ENCODE assay signal across 8 cellular contexts in the genomic region with DNA sequence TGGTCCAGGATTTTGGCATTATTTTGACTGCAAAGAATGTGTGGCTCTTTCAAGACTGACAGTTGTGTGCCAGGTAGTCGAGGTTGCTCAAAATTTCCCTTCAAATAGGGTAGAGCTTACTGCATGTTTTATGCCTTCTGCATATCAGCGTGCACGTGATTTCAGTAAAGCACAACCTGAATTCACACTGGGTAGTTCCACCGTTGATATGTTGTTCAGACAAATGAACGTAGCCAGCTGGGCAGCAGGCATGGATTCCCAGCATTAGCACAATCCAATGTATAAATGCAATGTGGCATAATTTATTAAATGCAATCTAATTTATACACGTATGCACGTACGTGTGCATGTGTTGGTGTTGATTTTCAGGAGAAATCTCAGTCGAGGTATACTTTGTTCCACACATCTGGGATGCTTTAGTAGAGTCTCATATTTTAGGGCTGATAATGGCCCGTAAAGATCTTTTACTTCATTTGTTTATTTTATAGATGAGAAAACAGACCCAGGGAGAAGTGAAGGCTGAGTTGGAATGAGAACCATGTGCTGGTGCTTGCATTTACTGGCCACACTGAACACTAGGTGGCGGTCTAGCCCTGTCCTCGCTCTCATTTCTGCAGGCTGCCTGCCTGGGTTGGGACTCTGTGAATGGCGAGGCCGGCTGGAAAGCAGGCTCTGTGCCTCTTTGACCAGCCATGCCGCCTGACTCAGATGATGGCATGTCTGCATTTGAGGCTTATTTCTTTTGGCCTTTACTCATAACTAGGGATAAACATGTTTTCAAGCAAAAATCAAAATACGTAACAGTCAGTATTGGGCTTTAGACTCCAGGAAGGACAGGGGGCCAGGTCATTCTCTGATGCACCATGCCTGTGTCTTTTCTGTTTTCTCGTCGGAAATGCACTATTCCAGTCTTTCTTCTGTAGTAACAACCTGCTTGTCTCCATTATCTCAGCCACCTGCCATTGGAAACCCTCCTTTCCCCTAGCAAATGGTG.
A peak's percentile ranks its signal among the peaks of the same experiment; 100 is the strongest.
DNase-seq lines count a peak whose midpoint lies in the region; ATAC-seq and TF ChIP-seq lines count a peak whose summit lies in the region.

No MANE protein-coding gene starts in this region.

- CTCF ChIA-PET in activated CD8-positive, alpha-beta memory T cell treated with anti-CD3 and anti-CD28 coated beads, Interleukin-2, amount 10 ng/mL, durations not matched to agents 7 days and 5 days (lab: Charles Lee), result interaction anchor here (1.0 kb wide), 1 partner anchor 212 kb away, joined by 3 read pairs; no protein-coding TSS in a partner anchor
- CTCF ChIA-PET in naive thymus-derived CD4-positive, alpha-beta T cell (lab: Charles Lee), result interaction anchor here (1.1 to 1.6 kb wide), 3 partner anchors 122 to 172 kb away, joined by 3 to 5 read pairs (median 4); a partner anchor contains a TSS

- H3K9me3 ChIP-seq in BE2C (no peaks in the 10 kb centered on the region), suprapubic skin (no peaks in the 10 kb centered on the region)
- H3K9me3 ChIP-seq in naive thymus-derived CD4-positive, alpha-beta T cell (ENCODE audit: control insufficient read depth in 2 of 3, low read length in 3 of 3), result no peaks in the 10 kb centered on the region

- H3K27me3 ChIP-seq in BE2C (no peaks in the 10 kb centered on the region), suprapubic skin (no peaks in the 10 kb centered on the region)
- H3K27me3 ChIP-seq in naive thymus-derived CD4-positive, alpha-beta T cell (ENCODE audit: control insufficient read depth in 2 of 2, insufficient read depth in 2 of 2, low read length in 2 of 2), result no peaks in the 10 kb centered on the region

- no peak overlapping the region for H3K4me3 Mint-ChIP-seq in activated CD8-positive, alpha-beta memory T cell treated with anti-CD3 and anti-CD28 coated beads, Interleukin-2, amount 10 ng/mL, durations not matched to agents 7 days and 5 days
- no peak overlapping the region for H3K4me3 Mint-ChIP-seq in naive thymus-derived CD4-positive, alpha-beta T cell

- no peak for TF ChIP-seq EP300 in suprapubic skin (IDR thresholded peaks at IDR 0.05)

- ATAC-seq in GM18868 (IDR thresholded peaks at IDR 0.05; ENCODE audit: unreplicated experiment), result peak; percentile 97
- peak; percentile 90 for ATAC-seq in HG03095 (IDR thresholded peaks at IDR 0.05; ENCODE audit: unreplicated experiment)
- ATAC-seq in activated CD8-positive, alpha-beta memory T cell treated with anti-CD3 and anti-CD28 coated beads, Interleukin-2, amount 10 ng/mL, durations not matched to agents 7 days and 5 days, result peak; percentile 60
- peak; percentile 90 for ATAC-seq in naive thymus-derived CD4-positive, alpha-beta T cell

- DNase-seq in BE2C (peak; percentile 85), NCI-H748 (lab: John Stamatoyannopoulos, UW; ENCODE audit: unreplicated experiment) (peak; percentile 64), epithelial cell of proximal tubule (ENCODE audit: low read depth) (peak; percentile 3), suprapubic skin (ENCODE audit: low spot score in 2 of 2) (no peak)
- peak; percentile 59 for DNase-seq in activated CD8-positive, alpha-beta memory T cell treated with anti-CD3 and anti-CD28 coated beads, Interleukin-2, amount 10 ng/mL, durations not matched to agents 7 days and 5 days
- DNase-seq in naive thymus-derived CD4-positive, alpha-beta T cell, result peak; percentile 16 to 64 (median 56)

- H3K4me3 ChIP-seq in BE2C (ENCODE audit: low read depth, low read length), result no peak overlapping the region
- H3K4me3 ChIP-seq in epithelial cell of proximal tubule (ENCODE audit: low read depth, low read length), result no peak overlapping the region
- H3K4me3 ChIP-seq in naive thymus-derived CD4-positive, alpha-beta T cell (ENCODE audit: low read length), result no peak overlapping the region
- H3K4me3 ChIP-seq in suprapubic skin, result no peak overlapping the region

- peaks cover 18% of the 10 kb centered on the region for H3K36me3 ChIP-seq in BE2C
- peaks cover 10 to 91% (median 12%) of the 10 kb centered on the region in 3 experiments for H3K36me3 ChIP-seq in naive thymus-derived CD4-positive, alpha-beta T cell (ENCODE audit: control insufficient read depth in 2 of 3, insufficient read depth in 3 of 3, low read length in 3 of 3)
- H3K36me3 ChIP-seq in suprapubic skin, result peaks cover 8% of the 10 kb centered on the region

- H3K9me3 Mint-ChIP-seq in activated CD8-positive, alpha-beta memory T cell treated with anti-CD3 and anti-CD28 coated beads, Interleukin-2, amount 10 ng/mL, durations not matched to agents 7 days and 5 days (ENCODE audit: low read depth), result no peaks in the 10 kb centered on the region
- peaks cover 0 to 8% (median 0%) of the 10 kb centered on the region in 11 donors for H3K9me3 Mint-ChIP-seq in naive thymus-derived CD4-positive, alpha-beta T cell

- peaks cover 17% of the 10 kb centered on the region for H3K36me3 Mint-ChIP-seq in activated CD8-positive, alpha-beta memory T cell treated with anti-CD3 and anti-CD28 coated beads, Interleukin-2, amount 10 ng/mL, durations not matched to agents 7 days and 5 days
- peaks cover 20 to 72% (median 37%) of the 10 kb centered on the region in 5 donors for H3K36me3 Mint-ChIP-seq in naive thymus-derived CD4-positive, alpha-beta T cell

- H3K27ac ChIP-seq in naive thymus-derived CD4-positive, alpha-beta T cell (ENCODE audit: low read depth, low read length), result no peak overlapping the region
- H3K27ac ChIP-seq in suprapubic skin, result no peak overlapping the region

- POLR2A ChIA-PET in naive thymus-derived CD4-positive, alpha-beta T cell (lab: Charles Lee), result no interaction called here

- TF ChIP-seq CTCF in BE2C (IDR thresholded peaks at IDR 0.05; ENCODE audit: low read depth, low read length) (peak; percentile 92), epithelial cell of proximal tubule (conservative IDR thresholded peaks at IDR 0.05; ENCODE audit: low read depth, low read length) (peak; percentile 91), suprapubic skin (IDR thresholded peaks at IDR 0.05) (peak; percentile 16 to 66)

- no peak overlapping the region for H3K27ac Mint-ChIP-seq in activated CD8-positive, alpha-beta memory T cell treated with anti-CD3 and anti-CD28 coated beads, Interleukin-2, amount 10 ng/mL, durations not matched to agents 7 days and 5 days
- H3K27ac Mint-ChIP-seq in naive thymus-derived CD4-positive, alpha-beta T cell, result peak overlapping the region in 8 of 9 donors; percentile 25 to 74 (median 61)

- H3K4me1 Mint-ChIP-seq in activated CD8-positive, alpha-beta memory T cell treated with anti-CD3 and anti-CD28 coated beads, Interleukin-2, amount 10 ng/mL, durations not matched to agents 7 days and 5 days, result no peaks in the 10 kb centered on the region
- peaks cover 2 to 20% (median 10%) of the 10 kb centered on the region in 7 donors for H3K4me1 Mint-ChIP-seq in naive thymus-derived CD4-positive, alpha-beta T cell

- no peaks in the 10 kb centered on the region for H3K27me3 Mint-ChIP-seq in activated CD8-positive, alpha-beta memory T cell treated with anti-CD3 and anti-CD28 coated beads, Interleukin-2, amount 10 ng/mL, durations not matched to agents 7 days and 5 days
- H3K27me3 Mint-ChIP-seq in naive thymus-derived CD4-positive, alpha-beta T cell, result no peaks in the 10 kb centered on the region

- WGBS in suprapubic skin, result 65% methylated on average over 18 of the region's 18 CpGs

- intact Hi-C loops in naive thymus-derived CD4-positive, alpha-beta T cell (cut with micrococcal nuclease), result loop anchor here (1.0 to 2.0 kb wide), 4 partner anchors 47 to 1647 kb away; no protein-coding TSS in a partner anchor

- H3K4me1 ChIP-seq in BE2C (peaks cover 7% of the 10 kb centered on the region), suprapubic skin (no peaks in the 10 kb centered on the region)
- H3K4me1 ChIP-seq in naive thymus-derived CD4-positive, alpha-beta T cell (ENCODE audit: control insufficient read depth in 2 of 2, insufficient read depth in 2 of 2, low read length in 2 of 2), result no peaks in the 10 kb centered on the region

- no peak for TF ChIP-seq POLR2A in suprapubic skin (IDR thresholded peaks at IDR 0.05)

Comparison
In these comparisons a context has a peak if more than half of its experiments do, and no peak if none do; other contexts are left out.
1. DNase-seq: peak in BE2C (single experiment), NCI-H748 (single experiment), activated CD8-positive, alpha-beta memory T cell treated with anti-CD3 and anti-CD28 coated beads, Interleukin-2, amount 10 ng/mL, durations not matched to agents 7 days and 5 days (single experiment), epithelial cell of proximal tubule (single experiment) and naive thymus-derived CD4-positive, alpha-beta T cell (9 of 9); none in suprapubic skin (0 of 2).
2. CTCF ChIP-seq: peak in every context shown above with its lines; median percentile 92 in BE2C; 91 in epithelial cell of proximal tubule; 41 in suprapubic skin.
3. Peak in every context shown above with its lines, with median percentiles within 50 percentile points of each other: ATAC-seq.